In genomic region chr1:94983343-94983742, GRCh38 we compare ENCODE assay signal across 14 cellular contexts. TPM values are rescaled to one million over a fixed set of nuclear protein-coding genes. Genes with fewer than 3 reads are reported as not detected.
DNase-seq lines count a peak whose midpoint lies in the region; ATAC-seq and TF ChIP-seq lines count a peak whose summit lies in the region.
"Had no signal": no experiment of that assay in that cellular context is flagged by ENCODE, and none has a peak within 500 bp of the region (broad histone marks: within the 10 kb centered on the region; RNA-seq: fewer than 3 reads in every experiment).

No MANE protein-coding gene starts in this region.

- no peaks in the 10 kb centered on the region for H3K27me3 Mint-ChIP-seq in stimulated activated naive B cell treated with anti-CD40 and anti-IgM and Interleukin-4, amounts not matched to agents 10 μg/mL and 1 μg/mL and 100 μg/mL, for 72 hours
- H3K27me3 Mint-ChIP-seq: effector memory CD8-positive, alpha-beta T cell; stimulated activated naive CD8-positive, alpha-beta T cell treated with anti-CD3 and anti-CD28 coated beads, Interleukin-15, Interleukin-2, amounts not matched to agents 100 ng/mL and 50 ng/mL, for 24 hours had no signal

- TF ChIP-seq EP300 in suprapubic skin (IDR thresholded peaks at IDR 0.05): no peak

- WGBS in suprapubic skin: 37% methylated on average over 2 of the region's 2 CpGs

- H3K4me1 ChIP-seq in suprapubic skin: peaks cover 9% of the 10 kb centered on the region

- TF ChIP-seq CTCF in epithelial cell of esophagus (IDR thresholded peaks at IDR 0.05; ENCODE audit: insufficient read depth, low read depth, low read length, missing control alignments): no peak
- TF ChIP-seq CTCF in suprapubic skin (IDR thresholded peaks at IDR 0.05): no peak

- H3K4me3 ChIP-seq in epithelial cell of esophagus (ENCODE audit: low read length) (no peak overlapping the region), suprapubic skin (no peak overlapping the region)
- H3K4me3 ChIP-seq: lung had no signal

- H3K27ac Mint-ChIP-seq in stimulated activated naive B cell treated with anti-CD40 and anti-IgM and Interleukin-4, amounts not matched to agents 10 μg/mL and 1 μg/mL and 100 μg/mL, for 72 hours: no peak overlapping the region
- H3K27ac Mint-ChIP-seq: effector memory CD8-positive, alpha-beta T cell; stimulated activated naive CD8-positive, alpha-beta T cell treated with anti-CD3 and anti-CD28 coated beads, Interleukin-15, Interleukin-2, amounts not matched to agents 100 ng/mL and 50 ng/mL, for 24 hours had no signal

- no peaks in the 10 kb centered on the region for H3K27me3 ChIP-seq in suprapubic skin

- intact Hi-C loops in left colon (cut with DNase I, micrococcal nuclease): no loop called here

- H3K36me3 ChIP-seq in suprapubic skin: no peaks in the 10 kb centered on the region

- no peak for TF ChIP-seq POLR2A in suprapubic skin (IDR thresholded peaks at IDR 0.05)

- no peaks in the 10 kb centered on the region for H3K9me3 Mint-ChIP-seq in stimulated activated naive B cell treated with anti-CD40 and anti-IgM and Interleukin-4, amounts not matched to agents 10 μg/mL and 1 μg/mL and 100 μg/mL, for 72 hours
- H3K9me3 Mint-ChIP-seq: effector memory CD8-positive, alpha-beta T cell; stimulated activated naive CD8-positive, alpha-beta T cell treated with anti-CD3 and anti-CD28 coated beads, Interleukin-15, Interleukin-2, amounts not matched to agents 100 ng/mL and 50 ng/mL, for 24 hours had no signal

- peaks cover 18 to 34% of the 10 kb centered on the region in 2 donors for H3K4me1 Mint-ChIP-seq in stimulated activated naive B cell treated with anti-CD40 and anti-IgM and Interleukin-4, amounts not matched to agents 10 μg/mL and 1 μg/mL and 100 μg/mL, for 72 hours

- H3K27ac ChIP-seq in suprapubic skin: peak overlapping the region; percentile 24

- H3K4me3 Mint-ChIP-seq in stimulated activated naive B cell treated with anti-CD40 and anti-IgM and Interleukin-4, amounts not matched to agents 10 μg/mL and 1 μg/mL and 100 μg/mL, for 72 hours: no peak overlapping the region
- H3K4me3 Mint-ChIP-seq: effector memory CD8-positive, alpha-beta T cell; stimulated activated naive CD8-positive, alpha-beta T cell treated with anti-CD3 and anti-CD28 coated beads, Interleukin-15, Interleukin-2, amounts not matched to agents 100 ng/mL and 50 ng/mL, for 24 hours had no signal

- no peaks in the 10 kb centered on the region for H3K9me3 ChIP-seq in suprapubic skin

- H3K36me3 Mint-ChIP-seq in stimulated activated naive B cell treated with anti-CD40 and anti-IgM and Interleukin-4, amounts not matched to agents 10 μg/mL and 1 μg/mL and 100 μg/mL, for 72 hours: no peaks in the 10 kb centered on the region

- DNase-seq in NCI-H226 (peak; percentile 56), epithelial cell of esophagus (ENCODE audit: low read depth) (peak; percentile 89), left colon (peak in 1 of 2 donors; percentile 52), suprapubic skin (ENCODE audit: low spot score in 2 of 2) (no peak), DMS153 treated with DMSO at 0.1 percent for 48 hours (lab: John Stamatoyannopoulos, UW; ENCODE audit: unreplicated experiment) (no peak), T-helper 1 cell (no peak)
- DNase-seq in stimulated activated naive B cell treated with anti-CD40 and anti-IgM and Interleukin-4, amounts not matched to agents 10 μg/mL and 1 μg/mL and 100 μg/mL, for 72 hours: no peak
- DNase-seq: activated effector memory CD4-positive, alpha-beta T cell treated with Interleukin-2 at 50 U/mL for 16 hours; DMS79; effector memory CD8-positive, alpha-beta T cell; NCI-H1694 treated with DMSO at 0.1 percent for 48 hours had no signal

- ATAC-seq in left colon: peak; percentile 83
- ATAC-seq in stimulated activated naive B cell treated with anti-CD40 and anti-IgM and Interleukin-4, amounts not matched to agents 10 μg/mL and 1 μg/mL and 100 μg/mL, for 72 hours (replicated peaks): no peak
- no peak for ATAC-seq in GM18511 (IDR thresholded peaks at IDR 0.05; ENCODE audit: unreplicated experiment)
- ATAC-seq: effector memory CD8-positive, alpha-beta T cell had no signal

RNA-seq across cellular contexts. Expression of gene CNN3, which starts 56.4 kb away (rescaled TPM):
- total RNA-seq in left colon (100 to 1,000 TPM in 1 of 2 donors, 10 to 100 TPM in 1; 79.1 to 114 TPM), suprapubic skin (10 to 100 TPM; 52.3 to 73.7 (median 58.6) TPM)

Comparison
In these comparisons a context has a peak if more than half of its experiments do, and no peak if none do; other contexts are left out.
1. DNase-seq: peak in NCI-H226 (single experiment) and epithelial cell of esophagus (single experiment); none in suprapubic skin (0 of 2), DMS153 treated with DMSO at 0.1 percent for 48 hours (single experiment), T-helper 1 cell (0 of 5) and stimulated activated naive B cell treated with anti-CD40 and anti-IgM and Interleukin-4, amounts not matched to agents 10 μg/mL and 1 μg/mL and 100 μg/mL, for 72 hours (single experiment).